ENCODE assay signal across 8 cellular contexts in genomic region chr1:149712154-149713017, GRCh38.
A peak's percentile ranks its signal among the peaks of the same experiment; 100 is the strongest.
DNase-seq lines count a peak whose midpoint lies in the region; ATAC-seq and TF ChIP-seq lines count a peak whose summit lies in the region.
"Not testable (repeated sequence)": the region's sequence is repeated elsewhere in the genome, so short reads cannot be mapped to it uniquely, and the experiment has no call there.

No MANE protein-coding gene starts in this region.

- H3K4me1 Mint-ChIP-seq in osteocyte (ENCODE audit: unreplicated experiment); stimulated activated naive B cell treated with anti-CD40 and anti-IgM and Interleukin-4, amounts not matched to agents 10 μg/mL and 1 μg/mL and 100 μg/mL, for 72 hours: not testable (repeated sequence)

- H3K36me3 Mint-ChIP-seq in osteocyte (ENCODE audit: unreplicated experiment); stimulated activated naive B cell treated with anti-CD40 and anti-IgM and Interleukin-4, amounts not matched to agents 10 μg/mL and 1 μg/mL and 100 μg/mL, for 72 hours: not testable (repeated sequence)

- not testable (repeated sequence) for H3K9ac ChIP-seq in iPS-15b (ENCODE audit: low read depth, low read length)

- ATAC-seq in stimulated activated naive B cell treated with anti-CD40 and anti-IgM and Interleukin-4, amounts not matched to agents 10 μg/mL and 1 μg/mL and 100 μg/mL, for 72 hours (replicated peaks), result not testable (repeated sequence)

- TF ChIP-seq CTCF in osteocyte (IDR thresholded peaks at IDR 0.05), result not testable (repeated sequence)

- H3K9me3 Mint-ChIP-seq in osteocyte (ENCODE audit: unreplicated experiment); stimulated activated naive B cell treated with anti-CD40 and anti-IgM and Interleukin-4, amounts not matched to agents 10 μg/mL and 1 μg/mL and 100 μg/mL, for 72 hours: not testable (repeated sequence)

- H3K27ac Mint-ChIP-seq in osteocyte (ENCODE audit: unreplicated experiment), result peak overlapping the region; percentile 44
- peak overlapping the region; percentile 96 for H3K27ac Mint-ChIP-seq in stimulated activated naive B cell treated with anti-CD40 and anti-IgM and Interleukin-4, amounts not matched to agents 10 μg/mL and 1 μg/mL and 100 μg/mL, for 72 hours

- H3K9me3 ChIP-seq in iPS-15b (ENCODE audit: control insufficient read depth, insufficient read depth, low read length), result not testable (repeated sequence)

- H3K27me3 Mint-ChIP-seq in osteocyte (ENCODE audit: unreplicated experiment); stimulated activated naive B cell treated with anti-CD40 and anti-IgM and Interleukin-4, amounts not matched to agents 10 μg/mL and 1 μg/mL and 100 μg/mL, for 72 hours: not testable (repeated sequence)

- H3K4me3 Mint-ChIP-seq in osteocyte (ENCODE audit: unreplicated experiment), result peak overlapping the region; percentile 42
- peak overlapping the region; percentile 41 to 78 for H3K4me3 Mint-ChIP-seq in stimulated activated naive B cell treated with anti-CD40 and anti-IgM and Interleukin-4, amounts not matched to agents 10 μg/mL and 1 μg/mL and 100 μg/mL, for 72 hours

- H3K4me1 ChIP-seq in iPS-15b (ENCODE audit: control insufficient read depth, insufficient read depth, low read length), result not testable (repeated sequence)

- H3K36me3 ChIP-seq in iPS-15b (ENCODE audit: control insufficient read depth, insufficient read depth, low read length), result not testable (repeated sequence)

- H3K27me3 ChIP-seq in iPS-15b (ENCODE audit: control insufficient read depth, insufficient read depth, low read length), result not testable (repeated sequence)

- H3K4me3 ChIP-seq in iPS-15b (ENCODE audit: low read depth, low read length), result peak overlapping the region; percentile 75

- peak; percentile 18 for DNase-seq in D341Med (ENCODE audit: low spot score)
- DNase-seq in LoVo (ENCODE audit: low spot score), result peak; percentile 64
- DNase-seq in RPMI8226, result peak; percentile 82
- peak; percentile 29 for DNase-seq in activated T-cell treated with anti-CD3 and anti-CD28 coated beads for 48 hours (ENCODE audit: low read depth)
- peak; percentile 64 for DNase-seq in dermis blood vessel endothelial cell
- DNase-seq in osteocyte (ENCODE audit: extremely low spot score, unreplicated experiment), result not testable (repeated sequence)
- DNase-seq in stimulated activated naive B cell treated with anti-CD40 and anti-IgM and Interleukin-4, amounts not matched to agents 10 μg/mL and 1 μg/mL and 100 μg/mL, for 72 hours, result peak; percentile 39
